Comparison of ENCODE assay signal across 1 cellular context in genomic region chr6:26421259-26422144, GRCh38.
TF ChIP-seq lines count a peak whose summit lies in the region.

No MANE protein-coding gene starts in this region.

TF ChIP-seq in HEK293, 187 proteins besides CTCF, POLR2A, EP300 and RAD21 (continued from another document and continues in another):
- TF ChIP-seq ZBTB11 (tag by site-specific recombination; conservative IDR thresholded peaks at IDR 0.05; ENCODE audit: low read depth): no peak
- peak; percentile 91 for TF ChIP-seq ZBTB20 (tag by site-specific recombination; IDR thresholded peaks at IDR 0.05)
- no peak for TF ChIP-seq ZNF266 (tag by site-specific recombination; IDR thresholded peaks at IDR 0.05; ENCODE audit: low read depth)
- TF ChIP-seq ZNF558 (tag by site-specific recombination; IDR thresholded peaks at IDR 0.05): no peak
- no peak for TF ChIP-seq ZNF157 (tag by site-specific recombination; IDR thresholded peaks at IDR 0.05)
- no peak for TF ChIP-seq BCL11A (tag by site-specific recombination; IDR thresholded peaks at IDR 0.05; ENCODE audit: low read depth)
- no peak for TF ChIP-seq SCRT2 (tag by site-specific recombination; IDR thresholded peaks at IDR 0.05)
- TF ChIP-seq ZSCAN16 (tag by site-specific recombination; IDR thresholded peaks at IDR 0.05): no peak
- no peak for TF ChIP-seq PRDM4 (tag by site-specific recombination; IDR thresholded peaks at IDR 0.05)
- TF ChIP-seq ZNF114 (tag by site-specific recombination; IDR thresholded peaks at IDR 0.05): no peak
- peak; percentile 47 for TF ChIP-seq PRDM10 (tag by site-specific recombination; IDR thresholded peaks at IDR 0.05)
- no peak for TF ChIP-seq ZBTB1 (tag by site-specific recombination; IDR thresholded peaks at IDR 0.05)
- no peak for TF ChIP-seq ZNF677 (tag by site-specific recombination; IDR thresholded peaks at IDR 0.05)
- TF ChIP-seq ZNF362 (tag by site-specific recombination; IDR thresholded peaks at IDR 0.05): no peak
- TF ChIP-seq PATZ1 (tag by site-specific recombination; IDR thresholded peaks at IDR 0.05): peak; percentile 31; the same call in 1 of the 2 replicates
- TF ChIP-seq GLI4 (tag by site-specific recombination; IDR thresholded peaks at IDR 0.05): no peak
- no peak for TF ChIP-seq ZNF639 (tag by site-specific recombination; IDR thresholded peaks at IDR 0.05)
- no peak for TF ChIP-seq ZNF148 (tag by site-specific recombination; IDR thresholded peaks at IDR 0.05; ENCODE audit: borderline replicate concordance)
- no peak for TF ChIP-seq ZNF169 (tag by site-specific recombination; IDR thresholded peaks at IDR 0.05)
- no peak for TF ChIP-seq ZNF707 (tag by site-specific recombination; IDR thresholded peaks at IDR 0.05)
- TF ChIP-seq ZNF391 (tag by site-specific recombination; IDR thresholded peaks at IDR 0.05; ENCODE audit: borderline replicate concordance, low read depth): no peak
- TF ChIP-seq ZNF670 (tag by site-specific recombination; IDR thresholded peaks at IDR 0.05; ENCODE audit: low read depth): no peak
- 0 out of 2 replicates have a peak, but pooled peaks have one; percentile 11 for TF ChIP-seq ZEB2 (tag by site-specific recombination; IDR thresholded peaks at IDR 0.05)
- TF ChIP-seq ZNF174 (tag by site-specific recombination; IDR thresholded peaks at IDR 0.05): no peak
- TF ChIP-seq GFI1B (tag by site-specific recombination; IDR thresholded peaks at IDR 0.05): no peak
- TF ChIP-seq TSHZ1 (tag by site-specific recombination; IDR thresholded peaks at IDR 0.05; ENCODE audit: borderline replicate concordance): no peak
- TF ChIP-seq ZNF654 (tag by site-specific recombination; IDR thresholded peaks at IDR 0.05; ENCODE audit: low read depth): no peak
- no peak for TF ChIP-seq ZNF37A (tag by site-specific recombination; IDR thresholded peaks at IDR 0.05)
- TF ChIP-seq GLIS1 (tag by site-specific recombination; IDR thresholded peaks at IDR 0.05): no peak
- TF ChIP-seq ZNF747 (tag by site-specific recombination; IDR thresholded peaks at IDR 0.05): no peak
- no peak for TF ChIP-seq PBX3 (CRISPR knock-in tag; IDR thresholded peaks at IDR 0.05)
- TF ChIP-seq ZNF398 (tag by site-specific recombination; IDR thresholded peaks at IDR 0.05): peak; percentile 92
